In genomic region chr17:75031972-75032895, GRCh38 we compare ENCODE assay signal across 9 cellular contexts. TPM values are rescaled to one million over a fixed set of nuclear protein-coding genes. Genes with fewer than 3 reads are reported as not detected.
DNase-seq lines count a peak whose midpoint lies in the region; ATAC-seq, FAIRE-seq and TF ChIP-seq lines count a peak whose summit lies in the region.
"Had no signal": no experiment of that assay in that cellular context is flagged by ENCODE, and none has a peak within 500 bp of the region (broad histone marks: within the 10 kb centered on the region; RNA-seq: fewer than 3 reads in every experiment).

No MANE protein-coding gene starts in this region.

- peak overlapping the region; percentile 13 to 84 for H3K4me3 ChIP-seq in gastroesophageal sphincter
- H3K4me3 ChIP-seq in neutrophil (ENCODE audit: low read depth in 1 of 2, low read length in 1 of 2) = peak overlapping the region; percentile 8 to 32
- H3K4me3 ChIP-seq in upper lobe of left lung = peak overlapping the region; percentile 20 to 75 (median 64)

- no peak for TF ChIP-seq POLR2A in gastroesophageal sphincter (IDR thresholded peaks at IDR 0.05)
- TF ChIP-seq POLR2A in upper lobe of left lung (IDR thresholded peaks at IDR 0.05) = no peak

- peak overlapping the region; percentile 9 to 96 (median 84) for H3K27ac ChIP-seq in gastroesophageal sphincter
- H3K27ac ChIP-seq in neutrophil = no peak overlapping the region
- H3K27ac ChIP-seq in upper lobe of left lung = peak overlapping the region; percentile 16 to 51 (median 29)
- H3K27ac ChIP-seq: HL-60 had no signal

- H3K36me3 ChIP-seq in gastroesophageal sphincter = no peaks in the 10 kb centered on the region
- H3K36me3 ChIP-seq in neutrophil = no peaks in the 10 kb centered on the region
- no peaks in the 10 kb centered on the region for H3K36me3 ChIP-seq in upper lobe of left lung

- no peak for FAIRE-seq in RCC 7860 (lab: Jason Lieb, UNC)

- H3K9me3 ChIP-seq in gastroesophageal sphincter = no peaks in the 10 kb centered on the region
- H3K9me3 ChIP-seq in neutrophil = no peaks in the 10 kb centered on the region
- H3K9me3 ChIP-seq in upper lobe of left lung = no peaks in the 10 kb centered on the region

- no peaks in the 10 kb centered on the region for H3K9me3 Mint-ChIP-seq in activated naive CD4-positive, alpha-beta T cell treated with anti-CD3 and anti-CD28 coated beads, Interleukin-2, amount 50 U/mL, for 72 hours

- peaks cover 0 to 4% of the 10 kb centered on the region in 2 donors for H3K36me3 Mint-ChIP-seq in activated naive CD4-positive, alpha-beta T cell treated with anti-CD3 and anti-CD28 coated beads, Interleukin-2, amount 50 U/mL, for 72 hours

- peak in 1 of 4 experiments; percentile 13 for TF ChIP-seq CTCF in gastroesophageal sphincter (IDR thresholded peaks at IDR 0.05)
- TF ChIP-seq CTCF in neutrophil (IDR thresholded peaks at IDR 0.05) = no peak
- no peak for TF ChIP-seq CTCF in upper lobe of left lung (IDR thresholded peaks at IDR 0.05)

- H3K27ac Mint-ChIP-seq in activated naive CD4-positive, alpha-beta T cell treated with anti-CD3 and anti-CD28 coated beads, Interleukin-2, amount 50 U/mL, for 72 hours = peak overlapping the region; percentile 24 to 57

- peak; percentile 37 to 43 for ATAC-seq in activated naive CD4-positive, alpha-beta T cell treated with anti-CD3 and anti-CD28 coated beads, Interleukin-2, amount 50 U/mL, for 72 hours
- peak; percentile 60 for ATAC-seq in gastroesophageal sphincter
- ATAC-seq in upper lobe of left lung (ENCODE audit: low FRiP score in 2 of 2) = peak; percentile 51
- no peak for ATAC-seq in GM21447 (IDR thresholded peaks at IDR 0.05; ENCODE audit: unreplicated experiment)

- H3K4me1 ChIP-seq in gastroesophageal sphincter = peaks cover 0 to 52% (median 17%) of the 10 kb centered on the region in 3 donors
- H3K4me1 ChIP-seq in neutrophil (ENCODE audit: control insufficient read depth in 1 of 2, insufficient read depth in 1 of 2, low read depth in 1 of 2, low read length in 1 of 2) = peaks cover 38 to 40% of the 10 kb centered on the region in 2 experiments
- H3K4me1 ChIP-seq in upper lobe of left lung = peaks cover 36 to 47% (median 40%) of the 10 kb centered on the region in 4 donors

- TF ChIP-seq EP300 in gastroesophageal sphincter (IDR thresholded peaks at IDR 0.05) = no peak
- no peak for TF ChIP-seq EP300 in upper lobe of left lung (IDR thresholded peaks at IDR 0.05)

- H3K27me3 ChIP-seq in gastroesophageal sphincter = no peaks in the 10 kb centered on the region
- peaks cover 36% of the 10 kb centered on the region for H3K27me3 ChIP-seq in neutrophil
- H3K27me3 ChIP-seq in upper lobe of left lung = no peaks in the 10 kb centered on the region

- 8 to 11% methylated on average over 9 to 12 of the region's 15 CpGs for WGBS in gastroesophageal sphincter (ENCODE audit: low coverage in 1 of 2), 2 donors
- 8 to 19% methylated on average over 15 of the region's 15 CpGs for WGBS in upper lobe of left lung, 2 donors

- in situ Hi-C loops in KBM-7 (cut with MboI; ENCODE audit: low pct_unique_long_range_greater_than_20kb, low sequenced_read_pairs) = no loop called here

- peak; percentile 62 for DNase-seq in COLO668 (lab: John Stamatoyannopoulos, UW; ENCODE audit: unreplicated experiment)
- peak; percentile 58 for DNase-seq in KBM-7
- DNase-seq in RCC 7860 (ENCODE audit: low spot score) = peak; percentile 42
- DNase-seq in activated naive CD4-positive, alpha-beta T cell treated with anti-CD3 and anti-CD28 coated beads, Interleukin-2, amount 50 U/mL, for 72 hours (ENCODE audit: low spot score in 2 of 2) = peak; percentile 53 to 62
- peak; percentile 62 for DNase-seq in upper lobe of left lung

RNA-seq across cellular contexts. Expression of gene ATP5PD, which starts 14.5 kb away (rescaled TPM):
- total RNA-seq in activated naive CD4-positive, alpha-beta T cell treated with anti-CD3 and anti-CD28 coated beads, Interleukin-2, amount 50 U/mL, for 72 hours = 100 to 1,000 TPM; 193 to 218 TPM
- total RNA-seq in gastroesophageal sphincter (100 to 1,000 TPM; 213 to 337 (median 307) TPM), upper lobe of left lung (100 to 1,000 TPM; 126 to 198 (median 186) TPM)

RNA-seq across cellular contexts. Expression of gene KCTD2, which starts 14.8 kb away (rescaled TPM):
- total RNA-seq in activated naive CD4-positive, alpha-beta T cell treated with anti-CD3 and anti-CD28 coated beads, Interleukin-2, amount 50 U/mL, for 72 hours = 10 to 100 TPM; 17.4 to 19.4 TPM
- total RNA-seq in gastroesophageal sphincter (10 to 100 TPM; 27.1 to 39.7 (median 28.8) TPM), upper lobe of left lung (10 to 100 TPM; 17.8 to 26.1 (median 22.9) TPM)

RNA-seq across cellular contexts. Expression of gene MRPL58, which starts 19.8 kb away (rescaled TPM):
- 10 to 100 TPM; 29.8 to 48.1 TPM for total RNA-seq in activated naive CD4-positive, alpha-beta T cell treated with anti-CD3 and anti-CD28 coated beads, Interleukin-2, amount 50 U/mL, for 72 hours
- total RNA-seq in gastroesophageal sphincter = 100 to 1,000 TPM in 1 of 4 donors, 10 to 100 TPM in 3; 36.6 to 112 (median 50.5) TPM
- total RNA-seq in upper lobe of left lung = 10 to 100 TPM; 10.5 to 41.0 (median 21.8) TPM

RNA-seq across cellular contexts. Expression of gene CDR2L, which starts 44.8 kb away (rescaled TPM):
- total RNA-seq in activated naive CD4-positive, alpha-beta T cell treated with anti-CD3 and anti-CD28 coated beads, Interleukin-2, amount 50 U/mL, for 72 hours = 1 to 10 TPM; 1.5 TPM
- total RNA-seq in gastroesophageal sphincter (10 to 100 TPM; 11.8 to 35.3 (median 18.1) TPM), upper lobe of left lung (10 to 100 TPM; 15.6 to 48.8 (median 24.7) TPM)

RNA-seq across cellular contexts. Expression of gene SLC16A5, which starts 55.5 kb away (rescaled TPM):
- total RNA-seq in activated naive CD4-positive, alpha-beta T cell treated with anti-CD3 and anti-CD28 coated beads, Interleukin-2, amount 50 U/mL, for 72 hours = 10 to 100 TPM in 1 of 2 donors, 1 to 10 TPM in 1; 6.0 to 10.9 TPM
- total RNA-seq in gastroesophageal sphincter (1 to 10 TPM; 4.0 to 6.9 (median 5.2) TPM), upper lobe of left lung (100 to 1,000 TPM in 4 of 6 donors, 10 to 100 TPM in 2; 40.6 to 234 (median 123) TPM)
